In the genomic region with DNA sequence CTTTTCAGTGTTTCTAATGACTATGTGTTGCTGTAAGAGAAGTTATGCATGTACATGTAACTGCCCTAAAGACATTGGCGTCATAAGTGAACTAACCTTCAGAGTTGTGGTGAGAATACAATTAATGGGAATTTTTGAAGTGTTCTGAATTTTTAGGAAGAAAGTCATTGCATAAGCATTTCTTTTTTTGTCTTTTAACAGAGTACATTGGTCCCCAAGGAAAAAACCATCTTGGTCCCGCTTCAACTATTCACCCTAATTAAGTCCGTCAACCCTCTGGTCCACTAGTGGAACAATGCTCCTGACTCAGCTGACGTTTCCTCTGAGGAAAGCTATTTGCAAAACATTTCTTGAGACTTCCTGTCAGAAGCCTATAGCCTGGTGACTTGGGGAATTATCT, we compare ENCODE assay signal across 19 cellular contexts. TPM values are rescaled to one million over a fixed set of nuclear protein-coding genes. Genes with fewer than 3 reads are reported as not detected.
DNase-seq lines count a peak whose midpoint lies in the region; ATAC-seq and TF ChIP-seq lines count a peak whose summit lies in the region.
"Had no signal": no experiment of that assay in that cellular context is flagged by ENCODE, and none has a peak within 500 bp of the region (broad histone marks: within the 10 kb centered on the region; RNA-seq: fewer than 3 reads in every experiment).

No MANE protein-coding gene starts in this region.

- no peak for TF ChIP-seq POLR2A in gastrocnemius medialis (IDR thresholded peaks at IDR 0.05)

- H3K9me3 ChIP-seq in SK-N-SH (no peaks in the 10 kb centered on the region), gastrocnemius medialis (no peaks in the 10 kb centered on the region)
- H3K9me3 ChIP-seq: mucosa of descending colon, prostate gland had no signal

- intact Hi-C loops in gastrocnemius medialis (cut with DNase I; ENCODE audit: low total_unique reads), result no loop called here

- CTCF ChIA-PET in SK-N-SH (lab: Yijun Ruan, JAX), result interaction anchor here (0.9 to 1.8 kb wide), 3 partner anchors 9 to 305 kb away, joined by 4 to 9 read pairs (median 5); no protein-coding TSS in a partner anchor

- H3K27me3 ChIP-seq in SK-N-SH (ENCODE audit: insufficient read depth), result no peaks in the 10 kb centered on the region
- H3K27me3 ChIP-seq in gastrocnemius medialis, result no peaks in the 10 kb centered on the region

- peak overlapping the region in 1 of 2 experiments; percentile 9; a peak in 1 of 4 replicates for H3K27ac ChIP-seq in SK-N-SH (ENCODE audit: low read depth in 2 of 2, low read length in 1 of 2)
- peak overlapping the region in 3 of 4 donors; percentile 77 to 83 (median 78) for H3K27ac ChIP-seq in gastrocnemius medialis
- H3K27ac ChIP-seq: prostate gland had no signal

- in situ Hi-C loops in gastrocnemius medialis (cut with MboI; ENCODE audit: low sequenced_read_pairs in 4 of 4), result loop anchor here in 3 of 4 donors (10.0 to 25.0 kb wide), 2 partner anchors 61 to 118 kb away; a partner anchor contains a TSS

- H2AFZ ChIP-seq in SK-N-SH (ENCODE audit: low read depth), result 0 out of 2 replicates have a peak overlapping the region, but pooled peaks have one; percentile 4

- no peaks in the 10 kb centered on the region for H3K36me3 ChIP-seq in SK-N-SH (replicated peaks in 1 of 2; ENCODE audit: control insufficient read depth in 1 of 2, insufficient read depth in 2 of 2, low read length in 1 of 2)
- no peaks in the 10 kb centered on the region for H3K36me3 ChIP-seq in gastrocnemius medialis
- H3K36me3 ChIP-seq: prostate gland had no signal

- no peak for TF ChIP-seq RAD21 in SK-N-SH (IDR thresholded peaks at IDR 0.05; ENCODE audit: low read length)

- no peak for TF ChIP-seq CTCF in SK-N-SH (IDR thresholded peaks at IDR 0.05)
- no peak for TF ChIP-seq CTCF in gastrocnemius medialis (IDR thresholded peaks at IDR 0.05 in 4 of 5, conservative IDR thresholded peaks at IDR 0.05 in 1 of 5)

- H3F3A ChIP-seq in SK-N-SH (replicated peaks; ENCODE audit: insufficient read depth), result peaks cover 23% of the 10 kb centered on the region

- H3K4me1 ChIP-seq in SK-N-SH (ENCODE audit: control insufficient read depth in 1 of 2, insufficient read depth in 2 of 2, low read depth in 1 of 2, low read length in 1 of 2) (peaks cover 0 to 8% of the 10 kb centered on the region in 2 experiments; a peak in 2 of 4 replicates), gastrocnemius medialis (peaks cover 39 to 40% of the 10 kb centered on the region in 2 donors)
- H3K4me1 ChIP-seq: prostate gland had no signal

- H3K4me3 ChIP-seq in SK-N-SH (ENCODE audit: low read depth in 2 of 2, low read length in 1 of 2) (no peak overlapping the region), gastrocnemius medialis (no peak overlapping the region)
- H3K4me3 ChIP-seq: mucosa of descending colon, prostate gland had no signal

- no peaks in the 10 kb centered on the region for H4K20me1 ChIP-seq in SK-N-SH (ENCODE audit: insufficient read depth)

- POLR2A ChIA-PET in SK-N-SH (lab: Yijun Ruan, JAX), result no interaction called here

- DNase-seq in Daoy (ENCODE audit: low read depth) (peak; percentile 35), SK-N-SH (no peak), fibroblast of the conjunctiva (ENCODE audit: low read depth) (peak; percentile 5), gastrocnemius medialis (no peak), middle frontal gyrus (ENCODE audit: extremely low spot score, low spot score) (no peak), DMS153 (lab: John Stamatoyannopoulos, UW) (no peak), NCI-H1048 (lab: John Stamatoyannopoulos, UW) (no peak)
- DNase-seq: activated CD8-positive, alpha-beta T cell treated with anti-CD3 and anti-CD28 coated beads for 36 hours; CD8-positive, alpha-beta memory T cell; Karpas-422; mucosa of descending colon; NCI-H2029 treated with DMSO at 0.1 percent for 48 hours; SHP77; stimulated activated CD4-positive, alpha-beta T cell treated with anti-CD3 and anti-CD28 coated beads, Interleukin-4, amount 100 ng/mL, for 24 hours; stimulated activated naive CD8-positive, alpha-beta T cell treated with anti-CD3 and anti-CD28 coated beads, Interleukin-15, Interleukin-2, amounts not matched to agents 100 U/mL and 50 U/mL, for 24 hours had no signal

- peak; percentile 9 to 31 for ATAC-seq in gastrocnemius medialis
- no peak for ATAC-seq in GM21619 (IDR thresholded peaks at IDR 0.05; ENCODE audit: unreplicated experiment)
- ATAC-seq: activated CD8-positive, alpha-beta T cell treated with anti-CD3 and anti-CD28 coated beads for 36 hours; mucosa of descending colon; stimulated activated naive CD8-positive, alpha-beta T cell treated with anti-CD3 and anti-CD28 coated beads, Interleukin-15, Interleukin-2, amounts not matched to agents 100 U/mL and 50 U/mL, for 24 hours had no signal

- no peak overlapping the region for H3K9ac ChIP-seq in SK-N-SH

- no peak for TF ChIP-seq EP300 in SK-N-SH (IDR thresholded peaks at IDR 0.05; ENCODE audit: borderline replicate concordance in 1 of 2, low read depth in 1 of 2, low read length in 1 of 2)

- 56% methylated on average over 4 of the region's 4 CpGs for WGBS in SK-N-SH (ENCODE audit: low lambda C conversion rate)

- H3K9me2 ChIP-seq in SK-N-SH, result no peaks in the 10 kb centered on the region

- H3K4me2 ChIP-seq in SK-N-SH, result no peak overlapping the region

- no peaks in the 10 kb centered on the region for H3K79me2 ChIP-seq in SK-N-SH (ENCODE audit: insufficient read depth)

TF ChIP-seq in SK-N-SH, 30 proteins besides CTCF, POLR2A, EP300 and RAD21:
- no peak for TF ChIP-seq MEF2A (IDR thresholded peaks at IDR 0.05; ENCODE audit: borderline replicate concordance, low read depth)
- no peak for TF ChIP-seq POLR2AphosphoS5 (IDR thresholded peaks at IDR 0.05; ENCODE audit: low read depth, low read length)
- no peak for TF ChIP-seq JUND (IDR thresholded peaks at IDR 0.05)
TF ChIP-seq in SK-N-SH: peak in this region for 0.

RNA-seq across cellular contexts. Expression of a gene that starts 41.1 kb away (rescaled TPM):
- not detected in 2 replicates for total RNA-seq in Daoy (2014; rRNA removed; shearing (Covaris generic))
- not detected in 2 replicates for polyA plus RNA-seq in SK-N-SH (2012; rRNA removed)
- polyA plus RNA-seq in SK-N-SH (2012; cell fraction: cytosol; rRNA removed), result not detected in 2 replicates
- polyA plus RNA-seq in SK-N-SH (2012; cell fraction: nucleus; rRNA removed), result not detected in 2 replicates
- total RNA-seq in gastrocnemius medialis, result 10 to 100 TPM; 14.4 to 27.3 (median 17.6) TPM
- total RNA-seq: activated CD8-positive, alpha-beta T cell treated with anti-CD3 and anti-CD28 coated beads for 36 hours; activated T-helper 2 cell treated with anti-CD3 and anti-CD28 coated beads, Interferon-gamma antibody, Interleukin-2, Interleukin-4, amounts not matched to agents 10 μg/mL and 5 μg/mL and 100 μg/mL, durations not matched to agents 14 hours and 24 hours and 36 hours; bronchial epithelial cell; CD8-positive, alpha-beta memory T cell had no signal

RNA-seq across cellular contexts. Expression of a gene that starts 57.5 kb away (rescaled TPM):
- 57.7 and 60.4 TPM in 2 replicates for total RNA-seq in Daoy (2014; rRNA removed; shearing (Covaris generic))
- 37.2 and 41.4 TPM in 2 replicates for polyA plus RNA-seq in SK-N-SH (2012; rRNA removed)
- 51.6 and 77.8 TPM in 2 replicates for polyA plus RNA-seq in SK-N-SH (2012; cell fraction: cytosol; rRNA removed)
- polyA plus RNA-seq in SK-N-SH (2012; cell fraction: nucleus; rRNA removed), result 19.8 and 34.0 TPM in 2 replicates
- 100 to 1,000 TPM in 3 of 4 donors, 10 to 100 TPM in 1; 65.1 to 126 (median 110) TPM for total RNA-seq in gastrocnemius medialis

Comparison
In these comparisons a context has a peak if more than half of its experiments do, and no peak if none do; other contexts are left out.
1. DNase-seq: peak in Daoy (single experiment) and fibroblast of the conjunctiva (single experiment); none in SK-N-SH (single experiment), gastrocnemius medialis (0 of 2), middle frontal gyrus (single experiment), DMS153 (single experiment) and NCI-H1048 (single experiment).
2. RNA of a gene that starts 41.1 kb away (total RNA-seq): 14.4 to 27.3 TPM in gastrocnemius medialis; not detected in Daoy; every median in the first group is over 10 times any median in the second.